In genomic region chr17:14321980-14322776, GRCh38 we compare ENCODE assay signal across 14 cellular contexts. TPM values are rescaled to one million over a fixed set of nuclear protein-coding genes. Genes with fewer than 3 reads are reported as not detected.
DNase-seq lines count a peak whose midpoint lies in the region; ATAC-seq lines count a peak whose summit lies in the region.
"Had no signal": no experiment of that assay in that cellular context is flagged by ENCODE, and none has a peak within 500 bp of the region (broad histone marks: within the 10 kb centered on the region; RNA-seq: fewer than 3 reads in every experiment).

No MANE protein-coding gene starts in this region.

- peaks cover 82% of the 10 kb centered on the region for H3K4me1 Mint-ChIP-seq in activated T-cell treated with anti-CD3 and anti-CD28 coated beads, Interleukin-2, amount 50 U/mL, for 24 hours (ENCODE audit: low read depth)
- peaks cover 46% of the 10 kb centered on the region for H3K4me1 Mint-ChIP-seq in T-helper 17 cell
- peaks cover 62% of the 10 kb centered on the region for H3K4me1 Mint-ChIP-seq in stimulated activated effector memory CD8-positive, alpha-beta T cell treated with anti-CD3 and anti-CD28 coated beads, Interleukin-12 subunit alpha, Interleukin-12 subunit beta, amount 100 ng/mL, for 72 hours

- DNase-seq in activated T-cell treated with anti-CD3 and anti-CD28 coated beads, Interleukin-2, amount 50 U/mL, for 24 hours = no peak
- no peak for DNase-seq in activated T-cell treated with anti-CD3 and anti-CD28 coated beads, Interleukin-2, amount 50 U/mL, for 1 hour
- DNase-seq in T-helper 17 cell (no peak), islet precursor cell (peak; percentile 29), HuH-7 (ENCODE audit: low spot score) (no peak), NCI-H226 (no peak)
- no peak for DNase-seq in stimulated activated effector memory CD8-positive, alpha-beta T cell treated with anti-CD3 and anti-CD28 coated beads, Interleukin-12 subunit alpha, Interleukin-12 subunit beta, amount 100 ng/mL, for 72 hours (ENCODE audit: low spot score in 2 of 2)
- DNase-seq in activated CD4-positive, alpha-beta T cell treated with anti-CD3 and anti-CD28 coated beads for 48 hours = no peak
- DNase-seq: activated gamma-delta T cell treated with Interleukin-2 at 50 U/mL for 16 hours; NCI-H1930; NCI-H510A; stimulated activated CD4-positive, alpha-beta T cell treated with anti-CD3 and anti-CD28 coated beads, Interleukin-1b, Interleukin-23, amount 100 ng/mL, for 48 hours had no signal

- no peaks in the 10 kb centered on the region for H3K9me3 ChIP-seq in T-helper 17 cell (ENCODE audit: control insufficient read depth, low read length, poor library complexity, severe bottlenecking)

- no peak for ATAC-seq in T-helper 17 cell
- peak; percentile 26 for ATAC-seq in stimulated activated effector memory CD8-positive, alpha-beta T cell treated with anti-CD3 and anti-CD28 coated beads, Interleukin-12 subunit alpha, Interleukin-12 subunit beta, amount 100 ng/mL, for 72 hours
- ATAC-seq: GM23338, sciatic nerve had no signal

- H3K4me3 Mint-ChIP-seq in activated T-cell treated with anti-CD3 and anti-CD28 coated beads, Interleukin-2, amount 50 U/mL, for 24 hours = peak overlapping the region; percentile 19
- no peak overlapping the region for H3K4me3 Mint-ChIP-seq in T-helper 17 cell
- H3K4me3 Mint-ChIP-seq in stimulated activated effector memory CD8-positive, alpha-beta T cell treated with anti-CD3 and anti-CD28 coated beads, Interleukin-12 subunit alpha, Interleukin-12 subunit beta, amount 100 ng/mL, for 72 hours = no peak overlapping the region
- H3K4me3 Mint-ChIP-seq: GM23338 had no signal

- peak overlapping the region; percentile 81 for H3K27ac Mint-ChIP-seq in activated T-cell treated with anti-CD3 and anti-CD28 coated beads, Interleukin-2, amount 50 U/mL, for 24 hours
- peak overlapping the region; percentile 19 for H3K27ac Mint-ChIP-seq in T-helper 17 cell
- peak overlapping the region; percentile 13 for H3K27ac Mint-ChIP-seq in stimulated activated effector memory CD8-positive, alpha-beta T cell treated with anti-CD3 and anti-CD28 coated beads, Interleukin-12 subunit alpha, Interleukin-12 subunit beta, amount 100 ng/mL, for 72 hours
- H3K27ac Mint-ChIP-seq: GM23338 had no signal

- H3K36me3 Mint-ChIP-seq in activated T-cell treated with anti-CD3 and anti-CD28 coated beads, Interleukin-2, amount 50 U/mL, for 24 hours (ENCODE audit: low read depth) = peaks cover 23% of the 10 kb centered on the region
- H3K36me3 Mint-ChIP-seq in T-helper 17 cell (ENCODE audit: low read depth) = peaks cover 4% of the 10 kb centered on the region
- no peaks in the 10 kb centered on the region for H3K36me3 Mint-ChIP-seq in stimulated activated effector memory CD8-positive, alpha-beta T cell treated with anti-CD3 and anti-CD28 coated beads, Interleukin-12 subunit alpha, Interleukin-12 subunit beta, amount 100 ng/mL, for 72 hours

- H3K9me3 Mint-ChIP-seq in activated T-cell treated with anti-CD3 and anti-CD28 coated beads, Interleukin-2, amount 50 U/mL, for 24 hours = no peaks in the 10 kb centered on the region
- no peaks in the 10 kb centered on the region for H3K9me3 Mint-ChIP-seq in stimulated activated effector memory CD8-positive, alpha-beta T cell treated with anti-CD3 and anti-CD28 coated beads, Interleukin-12 subunit alpha, Interleukin-12 subunit beta, amount 100 ng/mL, for 72 hours
- H3K9me3 Mint-ChIP-seq: GM23338 had no signal

- no peaks in the 10 kb centered on the region for H3K27me3 Mint-ChIP-seq in activated T-cell treated with anti-CD3 and anti-CD28 coated beads, Interleukin-2, amount 50 U/mL, for 24 hours
- H3K27me3 Mint-ChIP-seq in T-helper 17 cell = no peaks in the 10 kb centered on the region

RNA-seq across cellular contexts. Expression of gene HS3ST3B1, which starts 21.3 kb away (rescaled TPM):
- total RNA-seq in T-helper 17 cell = 10 to 100 TPM; 13.5 to 15.4 TPM

Comparison
In these comparisons a context has a peak if more than half of its experiments do, and no peak if none do; other contexts are left out.
1. H3K27ac Mint-ChIP-seq: peak in every context shown above with its lines; median percentile 81 in activated T-cell treated with anti-CD3 and anti-CD28 coated beads, Interleukin-2, amount 50 U/mL, for 24 hours; 19 in T-helper 17 cell; 13 in stimulated activated effector memory CD8-positive, alpha-beta T cell treated with anti-CD3 and anti-CD28 coated beads, Interleukin-12 subunit alpha, Interleukin-12 subunit beta, amount 100 ng/mL, for 72 hours.